31 cellular contexts compared by ENCODE assay signal in the genomic region with DNA sequence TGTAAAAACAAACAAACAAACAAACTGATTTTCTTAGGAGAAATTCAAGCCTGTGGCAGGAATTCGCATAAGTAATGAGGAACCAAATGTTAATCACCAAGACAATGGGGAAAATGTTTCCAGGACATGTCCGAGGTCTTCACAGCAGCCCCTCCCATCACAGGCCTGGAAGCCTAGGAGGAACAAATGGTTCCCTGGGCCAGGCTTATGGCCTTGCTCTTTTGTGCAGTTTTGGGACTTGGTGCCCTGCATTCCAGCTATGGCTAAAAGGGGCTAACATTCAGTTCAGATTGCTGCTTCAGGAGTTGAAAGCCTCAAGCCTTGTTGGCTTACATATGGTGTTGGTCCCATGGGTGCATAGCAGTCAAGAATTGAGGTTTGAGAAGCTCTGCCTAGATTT.
"Had no signal": no experiment of that assay in that cellular context is flagged by ENCODE, and none has a peak within 500 bp of the region (broad histone marks: within the 10 kb centered on the region; RNA-seq: fewer than 3 reads in every experiment).

No MANE protein-coding gene starts in this region.

- ATAC-seq: activated CD8-positive, alpha-beta T cell treated with anti-CD3 and anti-CD28 coated beads for 36 hours; activated T-cell treated with anti-CD3 and anti-CD28 coated beads, Interleukin-2, amount 50 U/mL, for 4 hours; activated T-cell treated with anti-CD3 and anti-CD28 coated beads, Interleukin-2, amount 50 U/mL, for 72 hours; activated T-helper 17 cell treated with anti-CD3 and anti-CD28 coated beads, Interleukin-2, amount 50 U/mL, for 72 hours; body of pancreas had no signal

- DNase-seq: activated B cell treated with CpG ODN at 0.5 μM for 24 hours; activated CD4-positive, alpha-beta memory T cell treated with anti-CD3 and anti-CD28 coated beads for 36 hours; activated CD4-positive, alpha-beta T cell treated with anti-CD3 and anti-CD28 coated beads for 4 hours; activated CD4-positive, alpha-beta T cell treated with anti-CD3 and anti-CD28 coated beads, Interleukin-2, amount 10 ng/mL, durations not matched to agents 24 days and 14 days; activated CD4-positive, alpha-beta T cell treated with anti-CD3 and anti-CD28 coated beads, Interleukin-2, amount 50 U/mL, for 1 hour; activated CD4-positive, alpha-beta T cell treated with anti-CD3 and anti-CD28 coated beads, Interleukin-2, amount 50 U/mL, for 4 hours; activated CD4-positive, CD25-positive, alpha-beta regulatory T cell treated with anti-CD3 and anti-CD28 coated beads, Interleukin-2, amount 50 U/mL, for 72 hours; activated CD8-positive, alpha-beta memory T cell treated with anti-CD3 and anti-CD28 coated beads, Interleukin-2, amount 50 U/mL, for 4 hours; activated effector memory CD4-positive, alpha-beta T cell treated with anti-CD3 and anti-CD28 coated beads, Interleukin-2, amount 50 U/mL, for 16 hours; activated gamma-delta T cell treated with Interleukin-2 at 50 U/mL for 16 hours; activated naive CD4-positive, alpha-beta T cell; activated naive CD4-positive, alpha-beta T cell treated with anti-CD3 and anti-CD28 coated beads for 36 hours; activated T-cell treated with anti-CD3 and anti-CD28 coated beads for 4 hours; activated T-cell treated with anti-CD3 and anti-CD28 coated beads, Interleukin-2, amount 50 U/mL, for 1 hour; activated T-cell treated with anti-CD3 and anti-CD28 coated beads, Interleukin-2, amount 50 U/mL, for 4 hours; activated T-cell treated with anti-CD3 and anti-CD28 coated beads, Interleukin-2, amount 50 U/mL, for 72 hours; adrenal gland; amniotic stem cell; aorta; body of pancreas; brain microvascular endothelial cell; central memory CD4-positive, alpha-beta T cell; T-helper 1 cell; T-helper 2 cell; T-helper 9 cell had no signal

- H3K36me3 ChIP-seq: adrenal gland, brain microvascular endothelial cell, breast epithelium had no signal

- H3K27ac ChIP-seq: adrenal gland, body of pancreas, brain microvascular endothelial cell, breast epithelium, VCaP had no signal

- FAIRE-seq: astrocyte, TTC549 had no signal

- H3K4me1 ChIP-seq: body of pancreas, breast epithelium had no signal

- H3K4me3 ChIP-seq: adrenal gland, body of pancreas, breast epithelium had no signal

- H3K27me3 ChIP-seq: adrenal gland, body of pancreas, brain microvascular endothelial cell, breast epithelium had no signal

- H3K9me3 ChIP-seq: adrenal gland, body of pancreas had no signal
